Comparison of ENCODE assay signal across 6 cellular contexts in genomic region chr2:130641688-130642087, GRCh38. TPM values are rescaled to one million over a fixed set of nuclear protein-coding genes. Genes with fewer than 3 reads are reported as not detected.
"Had no signal": no experiment of that assay in that cellular context is flagged by ENCODE, and none has a peak within 500 bp of the region (broad histone marks: within the 10 kb centered on the region; RNA-seq: fewer than 3 reads in every experiment).

No MANE protein-coding gene starts in this region.

RNA-seq across cellular contexts. Expression of gene POTEJ, which starts 30.4 kb away (rescaled TPM):
- total RNA-seq: HT-29, HT1080, IMR-90, K562 had no signal
- polyA plus RNA-seq: HepG2, IgD-negative memory B cell, IMR-90, K562 had no signal

RNA-seq across cellular contexts. Expression of gene CFC1, which starts 42.3 kb away (rescaled TPM):
- total RNA-seq: HepG2, HT-29, HT1080, IMR-90, K562 had no signal
- polyA plus RNA-seq: HepG2, IgD-negative memory B cell, IMR-90, K562 had no signal
